ENCODE assay signal across 2 cellular contexts in the genomic region with DNA sequence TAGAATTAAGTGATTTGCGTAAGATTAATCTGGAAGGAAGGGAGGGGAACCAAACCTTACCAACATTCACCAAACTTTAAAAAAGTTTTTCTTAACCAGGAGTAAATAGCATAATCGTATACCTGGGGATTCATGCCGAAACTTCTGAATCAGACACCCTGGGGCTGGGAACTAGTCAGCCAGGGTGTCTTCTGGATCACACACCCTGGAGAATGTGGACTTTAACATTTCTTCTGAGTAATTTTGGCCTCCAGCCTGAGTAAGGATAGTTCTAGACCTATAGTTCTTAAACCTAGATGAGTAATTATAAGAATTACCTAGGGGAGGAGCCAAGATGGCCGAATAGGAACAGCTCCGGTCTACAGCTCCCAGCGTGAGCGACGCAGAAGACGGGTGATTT.
TF ChIP-seq lines count a peak whose summit lies in the region.

No MANE protein-coding gene starts in this region.

TF ChIP-seq in HepG2, 621 proteins besides CTCF, POLR2A, EP300 and RAD21:
- TF ChIP-seq, protein P1, sequence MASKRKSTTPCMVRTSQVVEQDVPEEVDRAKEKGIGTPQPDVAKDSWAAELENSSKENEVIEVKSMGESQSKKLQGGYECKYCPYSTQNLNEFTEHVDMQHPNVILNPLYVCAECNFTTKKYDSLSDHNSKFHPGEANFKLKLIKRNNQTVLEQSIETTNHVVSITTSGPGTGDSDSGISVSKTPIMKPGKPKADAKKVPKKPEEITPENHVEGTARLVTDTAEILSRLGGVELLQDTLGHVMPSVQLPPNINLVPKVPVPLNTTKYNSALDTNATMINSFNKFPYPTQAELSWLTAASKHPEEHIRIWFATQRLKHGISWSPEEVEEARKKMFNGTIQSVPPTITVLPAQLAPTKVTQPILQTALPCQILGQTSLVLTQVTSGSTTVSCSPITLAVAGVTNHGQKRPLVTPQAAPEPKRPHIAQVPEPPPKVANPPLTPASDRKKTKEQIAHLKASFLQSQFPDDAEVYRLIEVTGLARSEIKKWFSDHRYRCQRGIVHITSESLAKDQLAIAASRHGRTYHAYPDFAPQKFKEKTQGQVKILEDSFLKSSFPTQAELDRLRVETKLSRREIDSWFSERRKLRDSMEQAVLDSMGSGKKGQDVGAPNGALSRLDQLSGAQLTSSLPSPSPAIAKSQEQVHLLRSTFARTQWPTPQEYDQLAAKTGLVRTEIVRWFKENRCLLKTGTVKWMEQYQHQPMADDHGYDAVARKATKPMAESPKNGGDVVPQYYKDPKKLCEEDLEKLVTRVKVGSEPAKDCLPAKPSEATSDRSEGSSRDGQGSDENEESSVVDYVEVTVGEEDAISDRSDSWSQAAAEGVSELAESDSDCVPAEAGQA (IDR thresholded peaks at IDR 0.05; ENCODE audit: low read depth) = no peak
- TF ChIP-seq, protein P1 (CRISPR knock-in tag; IDR thresholded peaks at IDR 0.05; ENCODE audit: borderline replicate concordance) = no peak
- TF ChIP-seq ZFX (CRISPR knock-in tag; IDR thresholded peaks at IDR 0.05; ENCODE audit: low read depth) = no peak
- no peak for TF ChIP-seq ZNF556 (CRISPR knock-in tag; IDR thresholded peaks at IDR 0.05; ENCODE audit: borderline replicate concordance)
- no peak for TF ChIP-seq TMF1 (CRISPR knock-in tag; IDR thresholded peaks at IDR 0.05; ENCODE audit: low read depth)
TF ChIP-seq in HepG2: peak in this region for 0.

TF ChIP-seq in WTC11, 78 proteins besides CTCF, POLR2A, EP300 and RAD21:
- TF ChIP-seq ZNF138 (CRISPR knock-in tag; conservative IDR thresholded peaks at IDR 0.05) = no peak
- TF ChIP-seq GRHL2 (CRISPR knock-in tag; IDR thresholded peaks at IDR 0.05; ENCODE audit: insufficient replicate concordance, severe bottlenecking) = no peak
- TF ChIP-seq, protein P2, sequence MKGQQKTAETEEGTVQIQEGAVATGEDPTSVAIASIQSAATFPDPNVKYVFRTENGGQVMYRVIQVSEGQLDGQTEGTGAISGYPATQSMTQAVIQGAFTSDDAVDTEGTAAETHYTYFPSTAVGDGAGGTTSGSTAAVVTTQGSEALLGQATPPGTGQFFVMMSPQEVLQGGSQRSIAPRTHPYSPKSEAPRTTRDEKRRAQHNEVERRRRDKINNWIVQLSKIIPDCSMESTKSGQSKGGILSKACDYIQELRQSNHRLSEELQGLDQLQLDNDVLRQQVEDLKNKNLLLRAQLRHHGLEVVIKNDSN (CRISPR knock-in tag; IDR thresholded peaks at IDR 0.05) = no peak
- TF ChIP-seq NFE2L1 (CRISPR knock-in tag; IDR thresholded peaks at IDR 0.05) = no peak
- TF ChIP-seq RELA (CRISPR knock-in tag; IDR thresholded peaks at IDR 0.05; ENCODE audit: borderline replicate concordance) = no peak
- TF ChIP-seq TEAD1 (CRISPR knock-in tag; IDR thresholded peaks at IDR 0.05) = no peak
- TF ChIP-seq JAZF1 (CRISPR knock-in tag; IDR thresholded peaks at IDR 0.05) = no peak
- TF ChIP-seq, protein P3, sequence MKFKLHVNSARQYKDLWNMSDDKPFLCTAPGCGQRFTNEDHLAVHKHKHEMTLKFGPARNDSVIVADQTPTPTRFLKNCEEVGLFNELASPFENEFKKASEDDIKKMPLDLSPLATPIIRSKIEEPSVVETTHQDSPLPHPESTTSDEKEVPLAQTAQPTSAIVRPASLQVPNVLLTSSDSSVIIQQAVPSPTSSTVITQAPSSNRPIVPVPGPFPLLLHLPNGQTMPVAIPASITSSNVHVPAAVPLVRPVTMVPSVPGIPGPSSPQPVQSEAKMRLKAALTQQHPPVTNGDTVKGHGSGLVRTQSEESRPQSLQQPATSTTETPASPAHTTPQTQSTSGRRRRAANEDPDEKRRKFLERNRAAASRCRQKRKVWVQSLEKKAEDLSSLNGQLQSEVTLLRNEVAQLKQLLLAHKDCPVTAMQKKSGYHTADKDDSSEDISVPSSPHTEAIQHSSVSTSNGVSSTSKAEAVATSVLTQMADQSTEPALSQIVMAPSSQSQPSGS (CRISPR knock-in tag; IDR thresholded peaks at IDR 0.05; ENCODE audit: borderline replicate concordance, low read depth) = no peak
- no peak for TF ChIP-seq ZBTB21 (CRISPR knock-in tag; IDR thresholded peaks at IDR 0.05; ENCODE audit: borderline replicate concordance)
- no peak for TF ChIP-seq NFATC4 (CRISPR knock-in tag; IDR thresholded peaks at IDR 0.05)
- TF ChIP-seq, protein P4, sequence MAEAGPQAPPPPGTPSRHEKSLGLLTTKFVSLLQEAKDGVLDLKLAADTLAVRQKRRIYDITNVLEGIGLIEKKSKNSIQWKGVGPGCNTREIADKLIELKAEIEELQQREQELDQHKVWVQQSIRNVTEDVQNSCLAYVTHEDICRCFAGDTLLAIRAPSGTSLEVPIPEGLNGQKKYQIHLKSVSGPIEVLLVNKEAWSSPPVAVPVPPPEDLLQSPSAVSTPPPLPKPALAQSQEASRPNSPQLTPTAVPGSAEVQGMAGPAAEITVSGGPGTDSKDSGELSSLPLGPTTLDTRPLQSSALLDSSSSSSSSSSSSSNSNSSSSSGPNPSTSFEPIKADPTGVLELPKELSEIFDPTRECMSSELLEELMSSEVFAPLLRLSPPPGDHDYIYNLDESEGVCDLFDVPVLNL (CRISPR knock-in tag; IDR thresholded peaks at IDR 0.05; ENCODE audit: borderline replicate concordance, low read depth) = no peak
- no peak for TF ChIP-seq KAT7 (CRISPR knock-in tag; IDR thresholded peaks at IDR 0.05; ENCODE audit: borderline replicate concordance)
- TF ChIP-seq, protein P5, sequence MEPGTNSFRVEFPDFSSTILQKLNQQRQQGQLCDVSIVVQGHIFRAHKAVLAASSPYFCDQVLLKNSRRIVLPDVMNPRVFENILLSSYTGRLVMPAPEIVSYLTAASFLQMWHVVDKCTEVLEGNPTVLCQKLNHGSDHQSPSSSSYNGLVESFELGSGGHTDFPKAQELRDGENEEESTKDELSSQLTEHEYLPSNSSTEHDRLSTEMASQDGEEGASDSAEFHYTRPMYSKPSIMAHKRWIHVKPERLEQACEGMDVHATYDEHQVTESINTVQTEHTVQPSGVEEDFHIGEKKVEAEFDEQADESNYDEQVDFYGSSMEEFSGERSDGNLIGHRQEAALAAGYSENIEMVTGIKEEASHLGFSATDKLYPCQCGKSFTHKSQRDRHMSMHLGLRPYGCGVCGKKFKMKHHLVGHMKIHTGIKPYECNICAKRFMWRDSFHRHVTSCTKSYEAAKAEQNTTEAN (CRISPR knock-in tag; IDR thresholded peaks at IDR 0.05) = no peak
TF ChIP-seq in WTC11: peak in this region for 0.
